Comparison of ENCODE assay signal across 1 cellular context in genomic region chr2:48250943-48251342, GRCh38.
TF ChIP-seq lines count a peak whose summit lies in the region.

No MANE protein-coding gene starts in this region.

TF ChIP-seq in HepG2, 621 proteins besides CTCF, POLR2A, EP300 and RAD21 (continued from another document and continues in another):
- TF ChIP-seq, protein P1, sequence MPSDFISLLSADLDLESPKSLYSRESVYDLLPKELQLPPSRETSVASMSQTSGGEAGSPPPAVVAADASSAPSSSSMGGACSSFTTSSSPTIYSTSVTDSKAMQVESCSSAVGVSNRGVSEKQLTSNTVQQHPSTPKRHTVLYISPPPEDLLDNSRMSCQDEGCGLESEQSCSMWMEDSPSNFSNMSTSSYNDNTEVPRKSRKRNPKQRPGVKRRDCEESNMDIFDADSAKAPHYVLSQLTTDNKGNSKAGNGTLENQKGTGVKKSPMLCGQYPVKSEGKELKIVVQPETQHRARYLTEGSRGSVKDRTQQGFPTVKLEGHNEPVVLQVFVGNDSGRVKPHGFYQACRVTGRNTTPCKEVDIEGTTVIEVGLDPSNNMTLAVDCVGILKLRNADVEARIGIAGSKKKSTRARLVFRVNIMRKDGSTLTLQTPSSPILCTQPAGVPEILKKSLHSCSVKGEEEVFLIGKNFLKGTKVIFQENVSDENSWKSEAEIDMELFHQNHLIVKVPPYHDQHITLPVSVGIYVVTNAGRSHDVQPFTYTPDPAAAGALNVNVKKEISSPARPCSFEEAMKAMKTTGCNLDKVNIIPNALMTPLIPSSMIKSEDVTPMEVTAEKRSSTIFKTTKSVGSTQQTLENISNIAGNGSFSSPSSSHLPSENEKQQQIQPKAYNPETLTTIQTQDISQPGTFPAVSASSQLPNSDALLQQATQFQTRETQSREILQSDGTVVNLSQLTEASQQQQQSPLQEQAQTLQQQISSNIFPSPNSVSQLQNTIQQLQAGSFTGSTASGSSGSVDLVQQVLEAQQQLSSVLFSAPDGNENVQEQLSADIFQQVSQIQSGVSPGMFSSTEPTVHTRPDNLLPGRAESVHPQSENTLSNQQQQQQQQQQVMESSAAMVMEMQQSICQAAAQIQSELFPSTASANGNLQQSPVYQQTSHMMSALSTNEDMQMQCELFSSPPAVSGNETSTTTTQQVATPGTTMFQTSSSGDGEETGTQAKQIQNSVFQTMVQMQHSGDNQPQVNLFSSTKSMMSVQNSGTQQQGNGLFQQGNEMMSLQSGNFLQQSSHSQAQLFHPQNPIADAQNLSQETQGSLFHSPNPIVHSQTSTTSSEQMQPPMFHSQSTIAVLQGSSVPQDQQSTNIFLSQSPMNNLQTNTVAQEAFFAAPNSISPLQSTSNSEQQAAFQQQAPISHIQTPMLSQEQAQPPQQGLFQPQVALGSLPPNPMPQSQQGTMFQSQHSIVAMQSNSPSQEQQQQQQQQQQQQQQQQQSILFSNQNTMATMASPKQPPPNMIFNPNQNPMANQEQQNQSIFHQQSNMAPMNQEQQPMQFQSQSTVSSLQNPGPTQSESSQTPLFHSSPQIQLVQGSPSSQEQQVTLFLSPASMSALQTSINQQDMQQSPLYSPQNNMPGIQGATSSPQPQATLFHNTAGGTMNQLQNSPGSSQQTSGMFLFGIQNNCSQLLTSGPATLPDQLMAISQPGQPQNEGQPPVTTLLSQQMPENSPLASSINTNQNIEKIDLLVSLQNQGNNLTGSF (CRISPR knock-in tag; IDR thresholded peaks at IDR 0.05), result no peak
- TF ChIP-seq BRCA1 (CRISPR knock-in tag; IDR thresholded peaks at IDR 0.05) (peak; percentile 62; the same call in 1 of the 2 replicates), ZNF331 (CRISPR knock-in tag; IDR thresholded peaks at IDR 0.05) (0 out of 2 replicates have a peak, but pooled peaks have one; percentile 37), ZNF12 (CRISPR knock-in tag; IDR thresholded peaks at IDR 0.05) (peak; percentile 19; the same call in 1 of the 2 replicates), ZNF790 (CRISPR knock-in tag; IDR thresholded peaks at IDR 0.05; ENCODE audit: borderline replicate concordance) (no peak), ZNF576 (CRISPR knock-in tag; IDR thresholded peaks at IDR 0.05) (no peak), HOXA7 (CRISPR knock-in tag; IDR thresholded peaks at IDR 0.05) (no peak), ZNF547 (CRISPR knock-in tag; IDR thresholded peaks at IDR 0.05) (no peak), RXRB (CRISPR knock-in tag; IDR thresholded peaks at IDR 0.05; ENCODE audit: borderline replicate concordance) (peak; percentile 39; the same call in 1 of the 2 replicates), RARA (CRISPR knock-in tag; IDR thresholded peaks at IDR 0.05) (peak; percentile 39; the same call in 1 of the 2 replicates), ZFP90 (CRISPR knock-in tag; IDR thresholded peaks at IDR 0.05; ENCODE audit: borderline replicate concordance) (0 out of 2 replicates have a peak, but pooled peaks have one; percentile 44), ATF4 (CRISPR knock-in tag; IDR thresholded peaks at IDR 0.05) (0 out of 4 replicates have a peak, but pooled peaks of 1 of the 2 experiments have one; percentile 35), ZNF557 (CRISPR knock-in tag; IDR thresholded peaks at IDR 0.05) (peak; percentile 80; the same call in 1 of the 2 replicates), ZNF431 (CRISPR knock-in tag; IDR thresholded peaks at IDR 0.05; ENCODE audit: borderline replicate concordance, low read depth) (no peak), HNRNPL (IDR thresholded peaks at IDR 0.05; ENCODE audit: low read depth, low read length) (no peak), ZNF296 (CRISPR knock-in tag; conservative IDR thresholded peaks at IDR 0.05) (no peak), DRAP1 (CRISPR knock-in tag; IDR thresholded peaks at IDR 0.05) (no peak), SALL1 (CRISPR knock-in tag; IDR thresholded peaks at IDR 0.05) (peak; percentile 50; the same call in 1 of the 2 replicates), ZNF777 (CRISPR knock-in tag; IDR thresholded peaks at IDR 0.05) (no peak), HNRNPH1 (optimal IDR thresholded peaks at IDR 0.05; ENCODE audit: low read depth, low read length) (no peak), ZNF10 (CRISPR knock-in tag; IDR thresholded peaks at IDR 0.05; ENCODE audit: borderline replicate concordance, low read depth) (no peak), MTERF4 (CRISPR knock-in tag; IDR thresholded peaks at IDR 0.05) (no peak), ELF3 (CRISPR knock-in tag; IDR thresholded peaks at IDR 0.05) (peak; percentile 68), ZNF101 (CRISPR knock-in tag; IDR thresholded peaks at IDR 0.05; ENCODE audit: borderline replicate concordance, low read depth) (no peak), HES4 (CRISPR knock-in tag; IDR thresholded peaks at IDR 0.05; ENCODE audit: borderline replicate concordance) (no peak), ZSCAN20 (CRISPR knock-in tag; IDR thresholded peaks at IDR 0.05; ENCODE audit: borderline replicate concordance) (no peak), ZNF652 (CRISPR knock-in tag; IDR thresholded peaks at IDR 0.05; ENCODE audit: borderline replicate concordance, low read depth) (peak; percentile 49; the same call in 1 of the 2 replicates), GLI4 (CRISPR knock-in tag; IDR thresholded peaks at IDR 0.05; ENCODE audit: borderline replicate concordance) (no peak), CEBPG (CRISPR knock-in tag; IDR thresholded peaks at IDR 0.05) (peak; percentile 98), ONECUT2 (CRISPR knock-in tag; IDR thresholded peaks at IDR 0.05) (0 out of 2 replicates have a peak, but pooled peaks have one; percentile 35), FOSL2 (CRISPR knock-in tag; IDR thresholded peaks at IDR 0.05) (peak; percentile 10; the same call in 1 of the 2 replicates), ZNF232 (CRISPR knock-in tag; IDR thresholded peaks at IDR 0.05; ENCODE audit: borderline replicate concordance) (no peak), ASH2L (IDR thresholded peaks at IDR 0.05; ENCODE audit: insufficient read length, low read depth, low read length) (peak; percentile 27), PHF8 (CRISPR knock-in tag; IDR thresholded peaks at IDR 0.05) (no peak), ZNF672 (CRISPR knock-in tag; IDR thresholded peaks at IDR 0.05) (no peak), SIX1 (CRISPR knock-in tag; IDR thresholded peaks at IDR 0.05; ENCODE audit: borderline replicate concordance) (peak; percentile 42; the same call in 1 of the 2 replicates), ZNF703 (CRISPR knock-in tag; IDR thresholded peaks at IDR 0.05; ENCODE audit: borderline replicate concordance) (no peak), FOXJ3 (CRISPR knock-in tag; IDR thresholded peaks at IDR 0.05; ENCODE audit: borderline replicate concordance) (peak; percentile 63; the same call in 1 of the 2 replicates), ZKSCAN8 (CRISPR knock-in tag; IDR thresholded peaks at IDR 0.05; ENCODE audit: borderline replicate concordance) (0 out of 2 replicates have a peak, but pooled peaks have one; percentile 15), STAG1 (CRISPR knock-in tag; IDR thresholded peaks at IDR 0.05) (0 out of 2 replicates have a peak, but pooled peaks have one; percentile 6), ZNF251 (CRISPR knock-in tag; IDR thresholded peaks at IDR 0.05) (no peak)
- TF ChIP-seq, protein P2, sequence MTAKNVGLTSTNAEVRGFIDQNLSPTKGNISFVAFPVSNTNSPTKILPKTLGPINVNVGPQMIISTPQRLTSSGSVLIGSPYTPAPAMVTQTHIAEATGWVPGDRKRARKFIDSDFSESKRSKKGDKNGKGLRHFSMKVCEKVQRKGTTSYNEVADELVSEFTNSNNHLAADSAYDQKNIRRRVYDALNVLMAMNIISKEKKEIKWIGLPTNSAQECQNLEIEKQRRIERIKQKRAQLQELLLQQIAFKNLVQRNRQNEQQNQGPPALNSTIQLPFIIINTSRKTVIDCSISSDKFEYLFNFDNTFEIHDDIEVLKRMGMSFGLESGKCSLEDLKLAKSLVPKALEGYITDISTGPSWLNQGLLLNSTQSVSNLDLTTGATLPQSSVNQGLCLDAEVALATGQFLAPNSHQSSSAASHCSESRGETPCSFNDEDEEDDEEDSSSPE (CRISPR knock-in tag; IDR thresholded peaks at IDR 0.05), result no peak
- TF ChIP-seq, protein P3, sequence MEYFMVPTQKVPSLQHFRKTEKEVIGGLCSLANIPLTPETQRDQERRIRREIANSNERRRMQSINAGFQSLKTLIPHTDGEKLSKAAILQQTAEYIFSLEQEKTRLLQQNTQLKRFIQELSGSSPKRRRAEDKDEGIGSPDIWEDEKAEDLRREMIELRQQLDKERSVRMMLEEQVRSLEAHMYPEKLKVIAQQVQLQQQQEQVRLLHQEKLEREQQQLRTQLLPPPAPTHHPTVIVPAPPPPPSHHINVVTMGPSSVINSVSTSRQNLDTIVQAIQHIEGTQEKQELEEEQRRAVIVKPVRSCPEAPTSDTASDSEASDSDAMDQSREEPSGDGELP (IDR thresholded peaks at IDR 0.05; ENCODE audit: borderline replicate concordance, low read depth), result no peak
- TF ChIP-seq, protein P4, sequence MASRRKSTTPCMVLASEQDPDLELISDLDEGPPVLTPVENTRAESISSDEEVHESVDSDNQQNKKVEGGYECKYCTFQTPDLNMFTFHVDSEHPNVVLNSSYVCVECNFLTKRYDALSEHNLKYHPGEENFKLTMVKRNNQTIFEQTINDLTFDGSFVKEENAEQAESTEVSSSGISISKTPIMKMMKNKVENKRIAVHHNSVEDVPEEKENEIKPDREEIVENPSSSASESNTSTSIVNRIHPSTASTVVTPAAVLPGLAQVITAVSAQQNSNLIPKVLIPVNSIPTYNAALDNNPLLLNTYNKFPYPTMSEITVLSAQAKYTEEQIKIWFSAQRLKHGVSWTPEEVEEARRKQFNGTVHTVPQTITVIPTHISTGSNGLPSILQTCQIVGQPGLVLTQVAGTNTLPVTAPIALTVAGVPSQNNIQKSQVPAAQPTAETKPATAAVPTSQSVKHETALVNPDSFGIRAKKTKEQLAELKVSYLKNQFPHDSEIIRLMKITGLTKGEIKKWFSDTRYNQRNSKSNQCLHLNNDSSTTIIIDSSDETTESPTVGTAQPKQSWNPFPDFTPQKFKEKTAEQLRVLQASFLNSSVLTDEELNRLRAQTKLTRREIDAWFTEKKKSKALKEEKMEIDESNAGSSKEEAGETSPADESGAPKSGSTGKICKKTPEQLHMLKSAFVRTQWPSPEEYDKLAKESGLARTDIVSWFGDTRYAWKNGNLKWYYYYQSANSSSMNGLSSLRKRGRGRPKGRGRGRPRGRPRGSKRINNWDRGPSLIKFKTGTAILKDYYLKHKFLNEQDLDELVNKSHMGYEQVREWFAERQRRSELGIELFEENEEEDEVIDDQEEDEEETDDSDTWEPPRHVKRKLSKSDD (CRISPR knock-in tag; IDR thresholded peaks at IDR 0.05; ENCODE audit: low read depth), result no peak
- TF ChIP-seq, protein P5, sequence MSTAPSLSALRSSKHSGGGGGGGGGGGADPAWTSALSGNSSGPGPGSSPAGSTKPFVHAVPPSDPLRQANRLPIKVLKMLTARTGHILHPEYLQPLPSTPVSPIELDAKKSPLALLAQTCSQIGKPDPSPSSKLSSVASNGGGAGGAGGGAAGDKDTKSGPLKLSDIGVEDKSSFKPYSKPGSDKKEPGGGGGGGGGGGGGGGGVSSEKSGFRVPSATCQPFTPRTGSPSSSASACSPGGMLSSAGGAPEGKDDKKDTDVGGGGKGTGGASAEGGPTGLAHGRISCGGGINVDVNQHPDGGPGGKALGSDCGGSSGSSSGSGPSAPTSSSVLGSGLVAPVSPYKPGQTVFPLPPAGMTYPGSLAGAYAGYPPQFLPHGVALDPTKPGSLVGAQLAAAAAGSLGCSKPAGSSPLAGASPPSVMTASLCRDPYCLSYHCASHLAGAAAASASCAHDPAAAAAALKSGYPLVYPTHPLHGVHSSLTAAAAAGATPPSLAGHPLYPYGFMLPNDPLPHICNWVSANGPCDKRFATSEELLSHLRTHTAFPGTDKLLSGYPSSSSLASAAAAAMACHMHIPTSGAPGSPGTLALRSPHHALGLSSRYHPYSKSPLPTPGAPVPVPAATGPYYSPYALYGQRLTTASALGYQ (CRISPR knock-in tag; IDR thresholded peaks at IDR 0.05), result peak; percentile 71
